In the genomic region with DNA sequence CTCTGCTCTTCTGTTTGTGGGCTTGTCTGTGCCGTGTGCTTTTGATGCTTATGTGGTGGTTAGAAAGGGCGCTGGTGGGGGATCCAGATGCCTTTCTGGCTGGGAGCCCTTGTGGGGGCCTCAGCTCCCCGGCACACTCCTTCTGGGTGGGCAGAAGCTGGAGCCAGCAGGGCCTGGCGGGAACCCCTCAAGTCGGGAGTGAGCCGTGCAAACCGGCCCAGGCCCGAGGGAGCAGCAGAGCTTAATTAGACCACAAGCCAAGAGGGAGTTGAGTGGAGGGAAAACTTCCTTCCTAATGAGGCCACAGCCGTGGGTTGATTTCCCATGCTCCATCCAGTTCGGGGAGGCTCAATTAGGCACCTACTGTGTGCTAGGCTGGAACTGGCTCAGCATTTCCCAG, we compare ENCODE assay signal across 28 cellular contexts.
"Had no signal": no experiment of that assay in that cellular context is flagged by ENCODE, and none has a peak within 500 bp of the region (broad histone marks: within the 10 kb centered on the region; RNA-seq: fewer than 3 reads in every experiment).

No MANE protein-coding gene starts in this region.

- H3K9me3 Mint-ChIP-seq: activated B cell treated with CpG ODN at 0.5 μM for 24 hours; natural killer cell treated with Interleukin-12 subunit alpha and Interleukin-12 subunit beta and Interleukin-15 and Interleukin-18, amount 100 ng/mL, for 72 hours had no signal

- H3K4me3 Mint-ChIP-seq: activated B cell treated with CpG ODN at 0.5 μM for 24 hours; activated naive CD8-positive, alpha-beta T cell; natural killer cell treated with Interleukin-12 subunit alpha and Interleukin-12 subunit beta and Interleukin-15 and Interleukin-18, amount 100 ng/mL, for 72 hours; stimulated activated naive B cell treated with anti-CD40 and anti-IgM and Interleukin-4, amounts not matched to agents 10 μg/mL and 1 μg/mL and 100 μg/mL, for 72 hours had no signal

- H3K36me3 Mint-ChIP-seq: activated naive CD8-positive, alpha-beta T cell; natural killer cell treated with Interleukin-12 subunit alpha and Interleukin-12 subunit beta and Interleukin-15 and Interleukin-18, amount 100 ng/mL, for 72 hours; stimulated activated naive B cell treated with anti-CD40 and anti-IgM and Interleukin-4, amounts not matched to agents 10 μg/mL and 1 μg/mL and 100 μg/mL, for 72 hours had no signal

- H3K27ac ChIP-seq: esophagus muscularis mucosa, foreskin keratinocyte, ovary, skin epidermis, stomach, tibial artery, upper lobe of right lung had no signal

- H3K36me3 ChIP-seq: esophagus muscularis mucosa, ovary, stomach, tibial artery, upper lobe of right lung had no signal

- H3K27me3 ChIP-seq: ovary, upper lobe of right lung had no signal

- H3K27me3 Mint-ChIP-seq: activated B cell treated with CpG ODN at 0.5 μM for 24 hours had no signal

- DNase-seq: activated B cell treated with CpG ODN at 0.5 μM for 24 hours; activated CD4-positive, alpha-beta T cell treated with anti-CD3 and anti-CD28 coated beads for 4 hours; activated CD4-positive, alpha-beta T cell treated with anti-CD3 and anti-CD28 coated beads, Interleukin-2, amount 50 U/mL, for 48 hours; activated CD8-positive, alpha-beta memory T cell treated with anti-CD3 and anti-CD28 coated beads for 24 hours; activated effector memory CD4-positive, alpha-beta T cell treated with Interleukin-2 at 50 U/mL for 16 hours; activated naive CD4-positive, alpha-beta T cell treated with Interleukin-2 at 50 U/mL for 16 hours; anterior cingulate cortex; dermis blood vessel endothelial cell; effector CD4-positive, alpha-beta T cell; foreskin keratinocyte; islet precursor cell; left ventricle myocardium superior; mucosa of descending colon; stimulated activated CD4-positive, alpha-beta T cell treated with anti-CD3 and anti-CD28 coated beads, Interleukin-12 subunit alpha, Interleukin-12 subunit beta, amount 100 ng/mL, for 4 hours; stimulated activated CD4-positive, alpha-beta T cell treated with anti-CD3 and anti-CD28 coated beads, Interleukin-4, amount 100 ng/mL, for 1 hour; stimulated activated naive B cell treated with anti-CD40 and anti-IgM and Interleukin-4, amounts not matched to agents 10 μg/mL and 1 μg/mL and 100 μg/mL, for 72 hours; stomach; T-helper 2 cell; tibial artery; upper lobe of right lung had no signal

- H3K4me1 ChIP-seq: foreskin keratinocyte had no signal

- H3K9me3 ChIP-seq: esophagus muscularis mucosa, mucosa of descending colon, ovary, stomach, tibial artery, upper lobe of right lung had no signal

- H3K4me3 ChIP-seq: esophagus muscularis mucosa, mucosa of descending colon, ovary, skin epidermis, stomach, tibial artery, upper lobe of right lung had no signal

- ATAC-seq: foreskin keratinocyte; left ventricle myocardium superior; mucosa of descending colon; natural killer cell treated with Interleukin-12 subunit alpha and Interleukin-12 subunit beta and Interleukin-15 and Interleukin-18, amount 100 ng/mL, for 72 hours; sciatic nerve; stimulated activated naive B cell treated with anti-CD40 and anti-IgM and Interleukin-4, amounts not matched to agents 10 μg/mL and 1 μg/mL and 100 μg/mL, for 72 hours; upper lobe of right lung had no signal

- FAIRE-seq: colon had no signal

- H3K27ac Mint-ChIP-seq: activated B cell treated with CpG ODN at 0.5 μM for 24 hours; activated naive CD8-positive, alpha-beta T cell; natural killer cell treated with Interleukin-12 subunit alpha and Interleukin-12 subunit beta and Interleukin-15 and Interleukin-18, amount 100 ng/mL, for 72 hours; progenitor cell of endocrine pancreas; stimulated activated naive B cell treated with anti-CD40 and anti-IgM and Interleukin-4, amounts not matched to agents 10 μg/mL and 1 μg/mL and 100 μg/mL, for 72 hours had no signal
